Comparison of ENCODE assay signal across 9 cellular contexts in genomic region chr17:7173687-7174602, GRCh38. TPM values are rescaled to one million over a fixed set of nuclear protein-coding genes. Genes with fewer than 3 reads are reported as not detected.
A peak's percentile ranks its signal among the peaks of the same experiment; 100 is the strongest.
DNase-seq lines count a peak whose midpoint lies in the region; ATAC-seq lines count a peak whose summit lies in the region.
"Had no signal": no experiment of that assay in that cellular context is flagged by ENCODE, and none has a peak within 500 bp of the region (broad histone marks: within the 10 kb centered on the region; RNA-seq: fewer than 3 reads in every experiment).

No MANE protein-coding gene starts in this region.

- peaks cover 6% of the 10 kb centered on the region for H3K27me3 Mint-ChIP-seq in activated naive CD4-positive, alpha-beta T cell treated with anti-CD3 and anti-CD28 coated beads for 36 hours (ENCODE audit: low read depth)

- H3K9me3 ChIP-seq in iPS DF 6.9 (ENCODE audit: control insufficient read depth, insufficient read depth, low read length) (no peaks in the 10 kb centered on the region), skeletal muscle satellite cell (replicated peaks; ENCODE audit: low read length) (peaks cover 3% of the 10 kb centered on the region)
- H3K9me3 ChIP-seq: SJCRH30 had no signal

- no peak overlapping the region for H3K27ac Mint-ChIP-seq in activated naive CD4-positive, alpha-beta T cell treated with anti-CD3 and anti-CD28 coated beads for 36 hours

- no peak overlapping the region for H3K4me3 Mint-ChIP-seq in activated naive CD4-positive, alpha-beta T cell treated with anti-CD3 and anti-CD28 coated beads for 36 hours

- no peak overlapping the region for H3K27ac ChIP-seq in iPS DF 6.9 (ENCODE audit: low read length)
- H3K27ac ChIP-seq: SJCRH30 had no signal

- WGBS in iPS DF 6.9 (ENCODE audit: insufficient coverage, insufficient read length) = no CpG with 5 or more reads among the region's 69 CpGs

- H3K4me2 ChIP-seq in skeletal muscle satellite cell (ENCODE audit: low read length) = peak overlapping the region; percentile 35

- DNase-seq in activated T-cell treated with anti-CD3 and anti-CD28 coated beads for 1 hour (ENCODE audit: low read depth) (peak; percentile 17), activated T-cell treated with anti-CD3 and anti-CD28 coated beads for 4 hours (no peak), iPS DF 6.9 (ENCODE audit: low read depth, low spot score) (peak; percentile 70), SHP77 treated with DMSO at 0.1 percent for 48 hours (lab: John Stamatoyannopoulos, UW) (no peak), HCEC 1CT (no peak)
- DNase-seq in activated naive CD4-positive, alpha-beta T cell treated with anti-CD3 and anti-CD28 coated beads for 36 hours = peak; percentile 77

- H3K36me3 ChIP-seq in iPS DF 6.9 (ENCODE audit: control insufficient read depth, insufficient read depth, low read length) (no peaks in the 10 kb centered on the region), skeletal muscle satellite cell (ENCODE audit: insufficient read depth, low read length) (no peaks in the 10 kb centered on the region)
- H3K36me3 ChIP-seq: SJCRH30 had no signal

- ATAC-seq in GM18861 (IDR thresholded peaks at IDR 0.05; ENCODE audit: unreplicated experiment) = no peak

- H3K4me3 ChIP-seq in iPS DF 6.9 (ENCODE audit: low read length) (peak overlapping the region; percentile 10; the same call in 1 of the 2 replicates), skeletal muscle satellite cell (ENCODE audit: low read length) (no peak overlapping the region)
- H3K4me3 ChIP-seq: SJCRH30 had no signal

- peaks cover 11% of the 10 kb centered on the region for H3K4me1 Mint-ChIP-seq in activated naive CD4-positive, alpha-beta T cell treated with anti-CD3 and anti-CD28 coated beads for 36 hours (ENCODE audit: low read depth)

- H3K36me3 Mint-ChIP-seq in activated naive CD4-positive, alpha-beta T cell treated with anti-CD3 and anti-CD28 coated beads for 36 hours (ENCODE audit: low read depth) = no peaks in the 10 kb centered on the region

- CTCF ChIA-PET in activated naive CD4-positive, alpha-beta T cell treated with anti-CD3 and anti-CD28 coated beads for 36 hours (lab: Charles Lee) = interaction anchor here (0.8 to 2.2 kb wide), 3 partner anchors 16 to 128 kb away, joined by 3 to 8 read pairs (median 3); no protein-coding TSS in a partner anchor

- H3K27me3 ChIP-seq in iPS DF 6.9 (ENCODE audit: control insufficient read depth, insufficient read depth, low read length) (peaks cover 3% of the 10 kb centered on the region; the same call in 1 of the 2 replicates), skeletal muscle satellite cell (ENCODE audit: control insufficient read depth, insufficient read depth, low read length) (peaks cover 2% of the 10 kb centered on the region)
- H3K27me3 ChIP-seq: SJCRH30 had no signal

- H3K9ac ChIP-seq in skeletal muscle satellite cell (ENCODE audit: low read depth, low read length) = no peak overlapping the region

- H3K4me1 ChIP-seq in iPS DF 6.9 (ENCODE audit: control insufficient read depth, insufficient read depth, low read length) (no peaks in the 10 kb centered on the region), skeletal muscle satellite cell (ENCODE audit: control insufficient read depth, insufficient read depth, low read length) (peaks cover 23% of the 10 kb centered on the region)
- H3K4me1 ChIP-seq: SJCRH30 had no signal

- intact Hi-C loops in activated naive CD4-positive, alpha-beta T cell treated with anti-CD3 and anti-CD28 coated beads for 36 hours (cut with micrococcal nuclease) = loop anchor here (5.0 kb wide), 1 partner anchor 262 kb away; no protein-coding TSS in a partner anchor

- peaks cover 5% of the 10 kb centered on the region for H3K9me3 Mint-ChIP-seq in activated naive CD4-positive, alpha-beta T cell treated with anti-CD3 and anti-CD28 coated beads for 36 hours

RNA-seq across cellular contexts. Expression of gene ASGR1, which starts 5.2 kb away (rescaled TPM):
- 1 to 10 TPM in 1 of 2 experiments, under 1 TPM in 1; 0.64 to 1.5 TPM for total RNA-seq in activated naive CD4-positive, alpha-beta T cell treated with anti-CD3 and anti-CD28 coated beads for 36 hours
- 0.51 and 0.87 TPM in 2 replicates for total RNA-seq in skeletal muscle satellite cell (2012; rRNA removed)

RNA-seq across cellular contexts. Expression of gene DLG4, which starts 45.7 kb away (rescaled TPM):
- total RNA-seq in activated naive CD4-positive, alpha-beta T cell treated with anti-CD3 and anti-CD28 coated beads for 36 hours = 10 to 100 TPM; 13.6 to 13.8 TPM
- total RNA-seq in skeletal muscle satellite cell (2012; rRNA removed) = 10.1 and 11.6 TPM in 2 replicates

RNA-seq across cellular contexts. Expression of gene ACADVL, which starts 45.8 kb away (rescaled TPM):
- 100 to 1,000 TPM; 263 to 267 TPM for total RNA-seq in activated naive CD4-positive, alpha-beta T cell treated with anti-CD3 and anti-CD28 coated beads for 36 hours
- total RNA-seq in skeletal muscle satellite cell (2012; rRNA removed) = 154 and 198 TPM in 2 replicates

RNA-seq across cellular contexts. Expression of gene ASGR2, which starts 59.3 kb away (rescaled TPM):
- total RNA-seq in activated naive CD4-positive, alpha-beta T cell treated with anti-CD3 and anti-CD28 coated beads for 36 hours = not detected
- not detected in 2 replicates for total RNA-seq in skeletal muscle satellite cell (2012; rRNA removed)
- total RNA-seq: SJCRH30 had no signal

Comparison
In these comparisons a context has a peak if more than half of its experiments do, and no peak if none do; other contexts are left out.
1. DNase-seq: peak in activated T-cell treated with anti-CD3 and anti-CD28 coated beads for 1 hour (single experiment), activated naive CD4-positive, alpha-beta T cell treated with anti-CD3 and anti-CD28 coated beads for 36 hours (single experiment) and iPS DF 6.9 (single experiment); none in activated T-cell treated with anti-CD3 and anti-CD28 coated beads for 4 hours (single experiment), SHP77 treated with DMSO at 0.1 percent for 48 hours (single experiment) and HCEC 1CT (single experiment).